In genomic region chr5:147995846-147996245, GRCh38 we compare ENCODE assay signal across 30 cellular contexts.
"Had no signal": no experiment of that assay in that cellular context is flagged by ENCODE, and none has a peak within 500 bp of the region (broad histone marks: within the 10 kb centered on the region; RNA-seq: fewer than 3 reads in every experiment).

No MANE protein-coding gene starts in this region.

- H3K36me3 ChIP-seq: adrenal gland, ascending aorta, brain microvascular endothelial cell, breast epithelium, cardiac muscle cell, colonic mucosa had no signal

- H3K9me3 ChIP-seq: adrenal gland, ascending aorta, colonic mucosa had no signal

- ATAC-seq: activated naive CD4-positive, alpha-beta T cell treated with anti-CD3 and anti-CD28 coated beads, Interleukin-2, amount 50 U/mL, for 72 hours; activated naive CD8-positive, alpha-beta T cell treated with anti-CD3 and anti-CD28 coated beads, Interleukin-2, amount 50 U/mL, for 24 hours; activated T-cell treated with anti-CD3 and anti-CD28 coated beads, Interleukin-2, amount 50 U/mL, for 4 hours; activated T-cell treated with anti-CD3 and anti-CD28 coated beads, Interleukin-2, amount 50 U/mL, for 72 hours; activated T-helper 17 cell treated with anti-CD3 and anti-CD28 coated beads, Interleukin-2, amount 50 U/mL, for 72 hours; body of pancreas had no signal

- H3K4me1 ChIP-seq: adrenal gland, ascending aorta, body of pancreas, breast epithelium, colonic mucosa had no signal

- H3K27ac ChIP-seq: adrenal gland, ascending aorta, body of pancreas, brain microvascular endothelial cell, breast epithelium, cardiac muscle cell, colonic mucosa had no signal

- DNase-seq: activated effector memory CD4-positive, alpha-beta T cell treated with anti-CD3 and anti-CD28 coated beads, Interleukin-2, amount 50 U/mL, for 16 hours; activated effector memory CD4-positive, alpha-beta T cell treated with Interleukin-2 at 50 U/mL for 16 hours; activated gamma-delta T cell; activated gamma-delta T cell treated with Interleukin-2 at 50 U/mL for 16 hours; activated naive CD4-positive, alpha-beta T cell; activated naive CD4-positive, alpha-beta T cell treated with anti-CD3 and anti-CD28 coated beads for 36 hours; activated naive CD4-positive, alpha-beta T cell treated with anti-CD3 and anti-CD28 coated beads, Interleukin-2, amount 10 ng/mL, durations not matched to agents 7 days and 5 days; activated naive CD4-positive, alpha-beta T cell treated with anti-CD3 and anti-CD28 coated beads, Interleukin-2, amount 50 U/mL, for 16 hours; activated naive CD4-positive, alpha-beta T cell treated with Interleukin-2 at 50 U/mL for 16 hours; activated naive CD8-positive, alpha-beta T cell treated with anti-CD3 and anti-CD28 coated beads for 36 hours; activated naive CD8-positive, alpha-beta T cell treated with anti-CD3 and anti-CD28 coated beads, Interleukin-2, amount 10 ng/mL, durations not matched to agents 7 days and 5 days; activated naive CD8-positive, alpha-beta T cell treated with anti-CD3 and anti-CD28 coated beads, Interleukin-2, amount 50 U/mL, for 24 hours; activated T-cell treated with anti-CD3 and anti-CD28 coated beads, Interleukin-2, amount 50 U/mL, for 4 hours; activated T-cell treated with anti-CD3 and anti-CD28 coated beads, Interleukin-2, amount 50 U/mL, for 48 hours; activated T-cell treated with anti-CD3 and anti-CD28 coated beads, Interleukin-2, amount 50 U/mL, for 72 hours; adrenal gland; amniotic stem cell; amygdala; anterior cingulate cortex; aorta; body of pancreas; brain microvascular endothelial cell; caudate nucleus; cerebellar nuclear complex; colonic mucosa had no signal

- H3K27me3 ChIP-seq: adrenal gland, ascending aorta, body of pancreas, brain microvascular endothelial cell, breast epithelium, cardiac muscle cell, colonic mucosa had no signal

- H3K4me3 ChIP-seq: adrenal gland, ascending aorta, body of pancreas, breast epithelium, cardiac muscle cell, colonic mucosa had no signal
